ENCODE assay signal across 36 cellular contexts in genomic region chr6:22204153-22204552, GRCh38.
"Had no signal": no experiment of that assay in that cellular context is flagged by ENCODE, and none has a peak within 500 bp of the region (broad histone marks: within the 10 kb centered on the region; RNA-seq: fewer than 3 reads in every experiment).

No MANE protein-coding gene starts in this region.

- H3K4me1 ChIP-seq: adrenal gland, body of pancreas, breast epithelium had no signal

- H3K36me3 ChIP-seq: adrenal gland, brain microvascular endothelial cell, breast epithelium had no signal

- H3K27ac Mint-ChIP-seq: activated B cell treated with CpG ODN at 0.5 μM for 24 hours; activated CD4-positive, alpha-beta memory T cell treated with anti-CD3 and anti-CD28 coated beads for 36 hours; activated CD4-positive, alpha-beta T cell treated with anti-CD3 and anti-CD28 coated beads, Interleukin-2, amount 10 ng/mL, durations not matched to agents 24 days and 14 days; activated CD8-positive, alpha-beta T cell treated with anti-CD3 and anti-CD28 coated beads for 36 hours; activated naive CD4-positive, alpha-beta T cell treated with anti-CD3 and anti-CD28 coated beads for 36 hours; activated naive CD4-positive, alpha-beta T cell treated with anti-CD3 and anti-CD28 coated beads, Interleukin-2, amount 50 U/mL, for 72 hours; activated naive CD8-positive, alpha-beta T cell treated with anti-CD3 and anti-CD28 coated beads for 36 hours; activated T-cell treated with anti-CD3 and anti-CD28 coated beads, Interleukin-2, amount 50 U/mL, for 72 hours; activated T-helper 1 cell treated with anti-CD3 and anti-CD28 coated beads, Interleukin-12 subunit alpha, Interleukin-12 subunit beta, Interleukin-2, Interleukin-4 antibody, amounts not matched to agents 30 ng/mL and 10 ng/mL and 1 ng/mL, durations not matched to agents 14 hours and 24 hours and 36 hours; activated T-helper 17 cell treated with anti-CD3 and anti-CD28 coated beads, Interleukin-2, amount 50 U/mL, for 72 hours; T-helper 1 cell treated with Interleukin-12 subunit alpha and Interleukin-12 subunit beta and Interleukin-4 antibody, amounts not matched to agents 30 μg/mL and 1 μg/mL, for 36 hours; T-helper 2 cell treated with Interferon-gamma antibody and Interleukin-4, amounts not matched to agents 5 μg/mL and 100 μg/mL, for 36 hours had no signal

- H3K27ac ChIP-seq: adrenal gland, body of pancreas, brain microvascular endothelial cell, breast epithelium, VCaP had no signal

- DNase-seq: activated B cell treated with CpG ODN at 0.5 μM for 24 hours; activated CD4-positive, alpha-beta memory T cell treated with anti-CD3 and anti-CD28 coated beads for 36 hours; activated CD4-positive, alpha-beta T cell treated with anti-CD3 and anti-CD28 coated beads for 4 hours; activated CD4-positive, alpha-beta T cell treated with anti-CD3 and anti-CD28 coated beads, Interleukin-2, amount 10 ng/mL, durations not matched to agents 24 days and 14 days; activated CD4-positive, alpha-beta T cell treated with anti-CD3 and anti-CD28 coated beads, Interleukin-2, amount 50 U/mL, for 1 hour; activated CD4-positive, alpha-beta T cell treated with anti-CD3 and anti-CD28 coated beads, Interleukin-2, amount 50 U/mL, for 4 hours; activated CD4-positive, CD25-positive, alpha-beta regulatory T cell treated with anti-CD3 and anti-CD28 coated beads, Interleukin-2, amount 50 U/mL, for 72 hours; activated CD8-positive, alpha-beta memory T cell treated with anti-CD3 and anti-CD28 coated beads for 24 hours; activated CD8-positive, alpha-beta memory T cell treated with anti-CD3 and anti-CD28 coated beads, Interleukin-2, amount 50 U/mL, for 4 hours; activated CD8-positive, alpha-beta T cell treated with anti-CD3 and anti-CD28 coated beads for 36 hours; activated effector memory CD4-positive, alpha-beta T cell treated with anti-CD3 and anti-CD28 coated beads, Interleukin-2, amount 50 U/mL, for 16 hours; activated gamma-delta T cell treated with Interleukin-2 at 50 U/mL for 16 hours; activated naive CD4-positive, alpha-beta T cell; activated naive CD4-positive, alpha-beta T cell treated with anti-CD3 and anti-CD28 coated beads for 36 hours; activated naive CD4-positive, alpha-beta T cell treated with anti-CD3 and anti-CD28 coated beads, Interleukin-2, amount 50 U/mL, for 16 hours; activated naive CD8-positive, alpha-beta T cell treated with anti-CD3 and anti-CD28 coated beads for 36 hours; activated T-cell treated with anti-CD3 and anti-CD28 coated beads for 4 hours; activated T-cell treated with anti-CD3 and anti-CD28 coated beads, Interleukin-2, amount 50 U/mL, for 1 hour; activated T-cell treated with anti-CD3 and anti-CD28 coated beads, Interleukin-2, amount 50 U/mL, for 4 hours; activated T-cell treated with anti-CD3 and anti-CD28 coated beads, Interleukin-2, amount 50 U/mL, for 72 hours; adrenal gland; amniotic stem cell; aorta; body of pancreas; brain microvascular endothelial cell; central memory CD4-positive, alpha-beta T cell; T-helper 1 cell; T-helper 2 cell; T-helper 9 cell had no signal

- H3K9me3 Mint-ChIP-seq: activated B cell treated with CpG ODN at 0.5 μM for 24 hours; activated CD4-positive, alpha-beta memory T cell treated with anti-CD3 and anti-CD28 coated beads for 36 hours; activated CD8-positive, alpha-beta T cell treated with anti-CD3 and anti-CD28 coated beads for 36 hours; activated naive CD4-positive, alpha-beta T cell treated with anti-CD3 and anti-CD28 coated beads for 36 hours; activated naive CD8-positive, alpha-beta T cell treated with anti-CD3 and anti-CD28 coated beads for 36 hours; activated T-helper 1 cell treated with anti-CD3 and anti-CD28 coated beads, Interleukin-12 subunit alpha, Interleukin-12 subunit beta, Interleukin-2, Interleukin-4 antibody, amounts not matched to agents 30 ng/mL and 10 ng/mL and 1 ng/mL, durations not matched to agents 14 hours and 24 hours and 36 hours had no signal

- H3K9me3 ChIP-seq: adrenal gland, body of pancreas, breast epithelium had no signal

- H3K4me1 Mint-ChIP-seq: activated B cell treated with CpG ODN at 0.5 μM for 24 hours; activated CD4-positive, alpha-beta T cell treated with anti-CD3 and anti-CD28 coated beads, Interleukin-2, amount 10 ng/mL, durations not matched to agents 24 days and 14 days; activated naive CD8-positive, alpha-beta T cell treated with anti-CD3 and anti-CD28 coated beads for 36 hours; activated T-helper 17 cell treated with anti-CD3 and anti-CD28 coated beads, Interleukin-2, amount 50 U/mL, for 72 hours had no signal

- H3K4me3 ChIP-seq: adrenal gland, body of pancreas, breast epithelium had no signal

- H3K27me3 ChIP-seq: adrenal gland, body of pancreas, brain microvascular endothelial cell, breast epithelium had no signal

- H3K27me3 Mint-ChIP-seq: activated B cell treated with CpG ODN at 0.5 μM for 24 hours; activated CD4-positive, alpha-beta memory T cell treated with anti-CD3 and anti-CD28 coated beads for 36 hours; activated CD4-positive, alpha-beta T cell treated with anti-CD3 and anti-CD28 coated beads, Interleukin-2, amount 10 ng/mL, durations not matched to agents 24 days and 14 days; activated CD8-positive, alpha-beta T cell treated with anti-CD3 and anti-CD28 coated beads for 36 hours; activated naive CD8-positive, alpha-beta T cell treated with anti-CD3 and anti-CD28 coated beads for 36 hours; activated T-helper 17 cell treated with anti-CD3 and anti-CD28 coated beads, Interleukin-2, amount 50 U/mL, for 72 hours had no signal

- H3K36me3 Mint-ChIP-seq: activated CD4-positive, alpha-beta memory T cell treated with anti-CD3 and anti-CD28 coated beads for 36 hours; activated naive CD4-positive, alpha-beta T cell treated with anti-CD3 and anti-CD28 coated beads, Interleukin-2, amount 50 U/mL, for 72 hours; activated naive CD8-positive, alpha-beta T cell treated with anti-CD3 and anti-CD28 coated beads for 36 hours had no signal

- H3K4me3 Mint-ChIP-seq: activated B cell treated with CpG ODN at 0.5 μM for 24 hours; activated CD4-positive, alpha-beta memory T cell treated with anti-CD3 and anti-CD28 coated beads for 36 hours; activated CD4-positive, alpha-beta T cell treated with anti-CD3 and anti-CD28 coated beads, Interleukin-2, amount 10 ng/mL, durations not matched to agents 24 days and 14 days; activated CD8-positive, alpha-beta T cell treated with anti-CD3 and anti-CD28 coated beads for 36 hours; activated naive CD4-positive, alpha-beta T cell treated with anti-CD3 and anti-CD28 coated beads for 36 hours; activated naive CD8-positive, alpha-beta T cell treated with anti-CD3 and anti-CD28 coated beads for 36 hours; activated T-cell treated with anti-CD3 and anti-CD28 coated beads, Interleukin-2, amount 50 U/mL, for 4 hours; activated T-cell treated with anti-CD3 and anti-CD28 coated beads, Interleukin-2, amount 50 U/mL, for 72 hours; activated T-helper 1 cell treated with anti-CD3 and anti-CD28 coated beads, Interleukin-12 subunit alpha, Interleukin-12 subunit beta, Interleukin-2, Interleukin-4 antibody, amounts not matched to agents 30 ng/mL and 10 ng/mL and 1 ng/mL, durations not matched to agents 14 hours and 24 hours and 36 hours; activated T-helper 17 cell treated with anti-CD3 and anti-CD28 coated beads, Interleukin-2, amount 50 U/mL, for 72 hours; T-helper 1 cell treated with Interleukin-12 subunit alpha and Interleukin-12 subunit beta and Interleukin-4 antibody, amounts not matched to agents 30 μg/mL and 1 μg/mL, for 36 hours; T-helper 2 cell treated with Interferon-gamma antibody and Interleukin-4, amounts not matched to agents 5 μg/mL and 100 μg/mL, for 36 hours had no signal
